9 cellular contexts compared by ENCODE assay signal in the genomic region with DNA sequence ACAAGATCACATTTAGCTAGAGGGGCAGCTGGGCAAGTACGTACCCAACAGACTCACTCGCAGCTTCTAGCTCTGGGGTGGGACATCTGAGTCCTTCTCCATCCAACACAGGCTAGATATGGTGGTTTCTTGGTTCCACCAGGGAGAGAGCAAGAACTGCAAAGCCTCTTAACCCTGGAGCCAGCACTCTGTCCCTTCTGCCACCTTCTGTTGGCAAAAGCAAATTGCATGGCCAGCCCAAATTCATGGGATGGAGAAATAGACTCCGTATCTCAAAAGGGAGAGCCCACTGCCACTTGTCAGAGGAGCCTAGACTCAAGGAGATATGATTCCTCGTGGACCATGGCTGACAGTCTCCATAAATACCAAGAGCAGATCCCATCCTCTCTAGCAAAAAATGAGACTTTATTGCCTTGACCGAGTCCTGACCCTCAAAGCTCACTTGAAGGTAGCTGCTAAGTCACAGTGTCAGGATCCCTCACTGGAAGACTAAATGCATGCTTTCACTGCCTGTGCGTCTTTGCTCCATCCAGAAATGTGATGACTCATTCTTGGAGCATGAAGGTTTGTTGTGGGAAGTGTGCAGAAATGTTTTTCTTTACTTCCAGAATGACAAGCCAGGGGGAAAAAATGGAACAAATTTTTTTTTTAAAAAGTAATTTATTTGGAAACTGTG. TPM values are rescaled to one million over a fixed set of nuclear protein-coding genes. Genes with fewer than 3 reads are reported as not detected.
DNase-seq lines count a peak whose midpoint lies in the region; ATAC-seq, FAIRE-seq and TF ChIP-seq lines count a peak whose summit lies in the region.
"Had no signal": no experiment of that assay in that cellular context is flagged by ENCODE, and none has a peak within 500 bp of the region (broad histone marks: within the 10 kb centered on the region; RNA-seq: fewer than 3 reads in every experiment).

No MANE protein-coding gene starts in this region.

- no peaks in the 10 kb centered on the region for H3K4me1 Mint-ChIP-seq in naive thymus-derived CD8-positive, alpha-beta T cell
- H3K4me1 Mint-ChIP-seq: activated naive CD4-positive, alpha-beta T cell treated with anti-CD3 and anti-CD28 coated beads, Interleukin-2, amount 50 U/mL, for 24 hours had no signal

- peak; percentile 37 for FAIRE-seq in RCC 7860 (lab: Jason Lieb, UNC)

- no peak overlapping the region for H3K27ac ChIP-seq in 22Rv1

- POLR2A ChIA-PET in naive thymus-derived CD8-positive, alpha-beta T cell (lab: Charles Lee): no interaction called here

- peaks cover 0 to 14% (median 2%) of the 10 kb centered on the region in 3 donors for H3K36me3 Mint-ChIP-seq in naive thymus-derived CD8-positive, alpha-beta T cell
- H3K36me3 Mint-ChIP-seq: activated naive CD4-positive, alpha-beta T cell treated with anti-CD3 and anti-CD28 coated beads, Interleukin-2, amount 50 U/mL, for 24 hours had no signal

- DNase-seq in GM13977 (ENCODE audit: low spot score) (no peak), RCC 7860 (ENCODE audit: low spot score) (peak; percentile 51), foreskin melanocyte (peak; percentile 6)
- no peak for DNase-seq in naive thymus-derived CD8-positive, alpha-beta T cell

- in situ Hi-C loops in GM13977 (cut with MboI; ENCODE audit: low pct_unique_long_range_greater_than_20kb, low sequenced_read_pairs, unreplicated experiment): no loop called here

- TF ChIP-seq CTCF in 22Rv1 (IDR thresholded peaks at IDR 0.05): peak; percentile 41
- TF ChIP-seq CTCF in GM13977 (IDR thresholded peaks at IDR 0.05; ENCODE audit: extremely low read depth, insufficient read depth, missing control alignments): peak; percentile 25

- H3K4me3 Mint-ChIP-seq in naive thymus-derived CD8-positive, alpha-beta T cell: no peak overlapping the region
- H3K4me3 Mint-ChIP-seq: activated naive CD4-positive, alpha-beta T cell treated with anti-CD3 and anti-CD28 coated beads, Interleukin-2, amount 50 U/mL, for 24 hours had no signal

- no peak for ATAC-seq in naive thymus-derived CD8-positive, alpha-beta T cell
- no peak for ATAC-seq in GM18873 (IDR thresholded peaks at IDR 0.05; ENCODE audit: low FRiP score, unreplicated experiment)
- no peak for ATAC-seq in HG02642 (IDR thresholded peaks at IDR 0.05; ENCODE audit: poor library complexity, unreplicated experiment)
- no peak for ATAC-seq in GM21528 (IDR thresholded peaks at IDR 0.05; ENCODE audit: low FRiP score, unreplicated experiment)

- H3K27ac Mint-ChIP-seq in naive thymus-derived CD8-positive, alpha-beta T cell: no peak overlapping the region
- H3K27ac Mint-ChIP-seq: activated naive CD4-positive, alpha-beta T cell treated with anti-CD3 and anti-CD28 coated beads, Interleukin-2, amount 50 U/mL, for 24 hours had no signal

- H3K27me3 Mint-ChIP-seq in naive thymus-derived CD8-positive, alpha-beta T cell: peaks cover 5 to 13% (median 10%) of the 10 kb centered on the region in 5 donors

- peaks cover 0 to 25% (median 8%) of the 10 kb centered on the region in 9 donors for H3K9me3 Mint-ChIP-seq in naive thymus-derived CD8-positive, alpha-beta T cell
- H3K9me3 Mint-ChIP-seq: activated naive CD4-positive, alpha-beta T cell treated with anti-CD3 and anti-CD28 coated beads, Interleukin-2, amount 50 U/mL, for 24 hours had no signal

RNA-seq across cellular contexts. Expression of gene ROR2, which starts 28.8 kb away (rescaled TPM):
- not detected for total RNA-seq in naive thymus-derived CD8-positive, alpha-beta T cell
- not detected for polyA plus RNA-seq in naive thymus-derived CD8-positive, alpha-beta T cell

Comparison
In these comparisons a context has a peak if more than half of its experiments do, and no peak if none do; other contexts are left out.
1. DNase-seq: peak in RCC 7860 (single experiment) and foreskin melanocyte (single experiment); none in GM13977 (single experiment) and naive thymus-derived CD8-positive, alpha-beta T cell (0 of 10).